8 cellular contexts compared by ENCODE assay signal in the genomic region with DNA sequence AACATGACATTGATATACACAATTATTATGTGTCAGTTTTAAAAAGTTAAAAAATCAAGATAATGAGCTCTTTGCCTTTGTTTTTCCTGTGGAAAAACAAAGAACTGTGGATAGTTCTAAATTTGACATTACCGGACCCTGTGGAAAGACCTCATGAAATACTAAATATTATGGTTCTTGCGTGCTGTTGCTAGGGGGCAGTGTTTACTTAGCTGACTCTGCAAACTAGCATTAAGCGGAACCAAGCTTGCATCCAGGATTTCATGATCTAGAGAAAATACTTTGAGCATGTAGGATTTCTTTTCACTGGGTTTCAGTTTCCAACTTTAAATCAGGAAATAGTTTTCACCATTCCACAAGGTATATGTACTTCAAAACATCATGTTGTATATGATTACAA. TPM values are rescaled to one million over a fixed set of nuclear protein-coding genes. Genes with fewer than 3 reads are reported as not detected.
A peak's percentile ranks its signal among the peaks of the same experiment; 100 is the strongest.
DNase-seq lines count a peak whose midpoint lies in the region; ATAC-seq and TF ChIP-seq lines count a peak whose summit lies in the region.

No MANE protein-coding gene starts in this region.

- peaks cover 0 to 4% (median 0%) of the 10 kb centered on the region in 7 donors for H3K4me1 Mint-ChIP-seq in naive thymus-derived CD4-positive, alpha-beta T cell

- no peak overlapping the region for H3K4me3 ChIP-seq in MG63
- H3K4me3 ChIP-seq in naive thymus-derived CD4-positive, alpha-beta T cell (ENCODE audit: low read length) = no peak overlapping the region

- H3K9me3 ChIP-seq in MG63 = no peaks in the 10 kb centered on the region
- H3K9me3 ChIP-seq in naive thymus-derived CD4-positive, alpha-beta T cell (ENCODE audit: control insufficient read depth in 2 of 3, low read length in 3 of 3) = no peaks in the 10 kb centered on the region

- POLR2A ChIA-PET in RWPE1 (lab: Yijun Ruan, JAX; ENCODE audit: low non-redundant PET) = no interaction called here
- POLR2A ChIA-PET in naive thymus-derived CD4-positive, alpha-beta T cell (lab: Charles Lee) = interaction anchor here (0.7 kb wide), 1 partner anchor 57 kb away, joined by 3 read pairs; no protein-coding TSS in a partner anchor

- no peak overlapping the region for H3K4me3 Mint-ChIP-seq in naive thymus-derived CD4-positive, alpha-beta T cell

- H3K36me3 ChIP-seq in MG63 = no peaks in the 10 kb centered on the region
- H3K36me3 ChIP-seq in naive thymus-derived CD4-positive, alpha-beta T cell (ENCODE audit: control insufficient read depth in 2 of 3, insufficient read depth in 3 of 3, low read length in 3 of 3) = no peaks in the 10 kb centered on the region

- no peaks in the 10 kb centered on the region for H3K9me3 Mint-ChIP-seq in naive thymus-derived CD4-positive, alpha-beta T cell

- H3K27me3 Mint-ChIP-seq in naive thymus-derived CD4-positive, alpha-beta T cell = peaks cover 0 to 7% (median 4%) of the 10 kb centered on the region in 5 donors

- intact Hi-C loops in Right ventricle myocardium inferior (cut with DNase I) (loop anchor here (5.0 kb wide), 1 partner anchor 427 kb away; no protein-coding TSS in a partner anchor), cardiac septum (cut with DNase I) (loop anchor here (5.0 kb wide), 4 partner anchors 427 to 947 kb away; no protein-coding TSS in a partner anchor)
- intact Hi-C loops in naive thymus-derived CD4-positive, alpha-beta T cell (cut with micrococcal nuclease) = loop anchor here in 1 of 2 donors (1.0 kb wide), 1 partner anchor 532 kb away; no protein-coding TSS in a partner anchor

- H3K36me3 Mint-ChIP-seq in naive thymus-derived CD4-positive, alpha-beta T cell = no peaks in the 10 kb centered on the region

- no peak for TF ChIP-seq POLR2A in erythroblast (IDR thresholded peaks at IDR 0.05; ENCODE audit: low read length)

- H3K27me3 ChIP-seq in MG63 = no peaks in the 10 kb centered on the region
- H3K27me3 ChIP-seq in naive thymus-derived CD4-positive, alpha-beta T cell (ENCODE audit: control insufficient read depth in 2 of 2, insufficient read depth in 2 of 2, low read length in 2 of 2) = no peaks in the 10 kb centered on the region

- no peaks in the 10 kb centered on the region for H3K4me1 ChIP-seq in naive thymus-derived CD4-positive, alpha-beta T cell (ENCODE audit: control insufficient read depth in 2 of 2, insufficient read depth in 2 of 2, low read length in 2 of 2)

- DNase-seq in Right ventricle myocardium inferior (ENCODE audit: missing footprints) (no peak), cardiac septum (ENCODE audit: low spot score) (no peak), MG63 (peak; percentile 33), RWPE1 (ENCODE audit: low spot score) (peak; percentile 26), erythroblast (lab: John Stamatoyannopoulos, UW) (peak; percentile 53 to 61), ecto neural progenitor cell (ENCODE audit: low spot score) (no peak)
- DNase-seq in naive thymus-derived CD4-positive, alpha-beta T cell = peak in 1 of 9 donors; percentile 11

- peak; percentile 74 for ATAC-seq in Right ventricle myocardium inferior
- peak; percentile 52 for ATAC-seq in naive thymus-derived CD4-positive, alpha-beta T cell
- ATAC-seq in HG02840 (IDR thresholded peaks at IDR 0.05; ENCODE audit: low FRiP score, unreplicated experiment) = no peak

- peak; percentile 56 for TF ChIP-seq CTCF in RWPE1 (conservative IDR thresholded peaks at IDR 0.05; ENCODE audit: low read depth)

- no peak overlapping the region for H3K27ac Mint-ChIP-seq in naive thymus-derived CD4-positive, alpha-beta T cell

- CTCF ChIA-PET in RWPE1 (lab: Yijun Ruan, JAX) = interaction anchor here (0.6 to 2.0 kb wide), 14 partner anchors 8 to 1146 kb away, joined by 3 to 16 read pairs (median 4); a partner anchor contains a TSS
- CTCF ChIA-PET in naive thymus-derived CD4-positive, alpha-beta T cell (lab: Charles Lee) = interaction anchor here (0.7 to 2.5 kb wide), 8 partner anchors 10 to 953 kb away, joined by 3 to 18 read pairs (median 3); no protein-coding TSS in a partner anchor

- H3K27ac ChIP-seq in RWPE1 = no peak overlapping the region
- H3K27ac ChIP-seq in naive thymus-derived CD4-positive, alpha-beta T cell (ENCODE audit: low read depth, low read length) = no peak overlapping the region

RNA-seq across cellular contexts. Expression of a gene that starts 33.6 kb away (rescaled TPM):
- total RNA-seq in Right ventricle myocardium inferior (26.7 TPM), cardiac septum (23.4 TPM)
- 2.3 and 7.1 TPM in 2 replicates for total RNA-seq in MG63 (2014; rRNA removed; shearing (Covaris generic); ENCODE audit: low replicate concordance)
- total RNA-seq in naive thymus-derived CD4-positive, alpha-beta T cell = under 1 TPM in 4 of 5 experiments, not detected in 1; 0.11 to 0.42 (median 0.20) TPM
- under 1 TPM in 1 of 2 donors, not detected in 1; 0.02 TPM for polyA plus RNA-seq in naive thymus-derived CD4-positive, alpha-beta T cell

Comparison
In these comparisons a context has a peak if more than half of its experiments do, and no peak if none do; other contexts are left out.
1. DNase-seq: peak in MG63 (single experiment), RWPE1 (single experiment) and erythroblast (2 of 2); none in Right ventricle myocardium inferior (single experiment), cardiac septum (single experiment) and ecto neural progenitor cell (single experiment).